21 cellular contexts compared by ENCODE assay signal in the genomic region with DNA sequence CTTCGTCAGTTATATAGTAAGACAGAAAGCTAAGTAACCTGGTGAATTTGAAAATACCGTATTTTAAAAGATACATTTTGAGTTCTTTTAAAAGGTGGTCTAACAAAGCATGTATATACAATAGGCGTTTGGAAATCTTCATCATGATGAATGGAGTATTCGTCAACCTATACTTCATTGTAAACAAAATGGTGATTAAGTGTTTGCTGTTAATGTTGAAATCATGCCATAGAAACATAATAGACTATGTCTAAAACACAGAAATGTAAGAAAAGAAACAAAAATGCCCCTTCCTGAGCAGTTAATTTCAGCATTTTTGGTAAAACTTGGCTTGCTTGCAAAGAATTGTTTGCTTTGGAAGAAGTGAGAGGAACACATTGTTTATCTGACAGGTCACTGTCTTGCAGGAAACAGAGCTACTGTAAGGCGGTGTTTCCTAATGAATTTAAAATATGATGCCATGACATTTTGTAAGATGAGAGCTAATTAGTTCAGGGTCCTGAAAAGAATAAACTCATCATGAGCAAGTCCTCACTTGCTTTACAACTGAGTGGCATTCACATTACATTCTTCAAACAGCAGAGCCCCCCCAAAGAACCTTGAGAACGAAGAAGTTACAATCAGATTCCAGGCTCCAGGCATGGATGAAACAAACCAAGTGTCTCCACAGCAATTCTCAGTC.
DNase-seq lines count a peak whose midpoint lies in the region; TF ChIP-seq lines count a peak whose summit lies in the region.
"Had no signal": no experiment of that assay in that cellular context is flagged by ENCODE, and none has a peak within 500 bp of the region (broad histone marks: within the 10 kb centered on the region; RNA-seq: fewer than 3 reads in every experiment).

No MANE protein-coding gene starts in this region.

- no peak overlapping the region for H3K14ac ChIP-seq in mesenchymal stem cell (ENCODE audit: low read length in 2 of 2)

- TF ChIP-seq CTCF in C4-2B (conservative IDR thresholded peaks at IDR 0.05), result no peak
- TF ChIP-seq CTCF in HL-60 (IDR thresholded peaks at IDR 0.05; ENCODE audit: insufficient read depth, low read length), result no peak
- TF ChIP-seq CTCF in PC-9 (conservative IDR thresholded peaks at IDR 0.05), result no peak
- TF ChIP-seq CTCF in chondrocyte (IDR thresholded peaks at IDR 0.05), result no peak

- H3K36me3 ChIP-seq in SK-N-MC (ENCODE audit: insufficient read depth, low read length), result no peaks in the 10 kb centered on the region
- H3K36me3 ChIP-seq in mesenchymal stem cell (ENCODE audit: control insufficient read depth in 1 of 2, insufficient read depth in 2 of 2, low read depth in 1 of 2, low read length in 2 of 2), result no peaks in the 10 kb centered on the region
- no peaks in the 10 kb centered on the region for H3K36me3 ChIP-seq in PC-9 (ENCODE audit: low read depth)
- H3K36me3 ChIP-seq: adrenal gland, gastrocnemius medialis, neural progenitor cell, spleen, upper lobe of left lung had no signal

- H3K79me2 ChIP-seq in PC-9 (ENCODE audit: low read depth), result no peaks in the 10 kb centered on the region

- H4K20me1 ChIP-seq in PC-9 (ENCODE audit: insufficient read depth), result no peaks in the 10 kb centered on the region

- H2BK12ac ChIP-seq in mesenchymal stem cell (ENCODE audit: low read length in 2 of 2), result no peak overlapping the region

- no peak overlapping the region for H3K23ac ChIP-seq in mesenchymal stem cell (ENCODE audit: low read length in 2 of 2)

- H3K4me3 Mint-ChIP-seq in chondrocyte (ENCODE audit: unreplicated experiment), result no peak overlapping the region
- H3K4me3 Mint-ChIP-seq: activated B cell treated with CpG ODN at 0.5 μM for 24 hours; neural progenitor cell; T-helper 2 cell treated with Interferon-gamma antibody and Interleukin-4, amounts not matched to agents 5 μg/mL and 100 μg/mL, for 36 hours had no signal

- no peak overlapping the region for H4K91ac ChIP-seq in mesenchymal stem cell (ENCODE audit: low read length)

- H2AK5ac ChIP-seq in mesenchymal stem cell (ENCODE audit: low read length, severe bottlenecking), result no peak overlapping the region

- H3K36me3 Mint-ChIP-seq in chondrocyte (ENCODE audit: low read depth), result no peaks in the 10 kb centered on the region
- H3K36me3 Mint-ChIP-seq: neural progenitor cell had no signal

- H3K4me2 ChIP-seq in mesenchymal stem cell (ENCODE audit: low read length, poor library complexity, severe bottlenecking) (no peak overlapping the region), PC-9 (no peak overlapping the region)
- H3K4me2 ChIP-seq: neural progenitor cell had no signal

- H3K4me3 ChIP-seq in HL-60 (replicated peaks; ENCODE audit: insufficient read depth, low read length) (no peak overlapping the region), SK-N-MC (peak overlapping the region; percentile 30), mesenchymal stem cell (ENCODE audit: insufficient read depth in 1 of 2, low read depth in 1 of 2, low read length in 2 of 2) (no peak overlapping the region), PC-9 (no peak overlapping the region)
- H3K4me3 ChIP-seq: adrenal gland, gastrocnemius medialis, mucosa of descending colon, neural progenitor cell, spleen, upper lobe of left lung had no signal

- no peaks in the 10 kb centered on the region for H3K9me2 ChIP-seq in PC-9 (ENCODE audit: insufficient read depth)

- peak overlapping the region; percentile 2 for H3K9ac ChIP-seq in SK-N-MC (ENCODE audit: insufficient read length)
- H3K9ac ChIP-seq in mesenchymal stem cell (ENCODE audit: low read length), result no peak overlapping the region
- H3K9ac ChIP-seq: neural progenitor cell had no signal

- H2BK120ac ChIP-seq in mesenchymal stem cell (ENCODE audit: low read depth, low read length), result no peak overlapping the region

- H2AFZ ChIP-seq in mesenchymal stem cell (ENCODE audit: low read depth, low read length), result no peak overlapping the region
- no peak overlapping the region for H2AFZ ChIP-seq in PC-9
- H2AFZ ChIP-seq: neural progenitor cell had no signal

- H4K8ac ChIP-seq in mesenchymal stem cell (ENCODE audit: low read length), result no peak overlapping the region

- no peak overlapping the region for H3K4ac ChIP-seq in mesenchymal stem cell (ENCODE audit: low read depth in 1 of 2, low read length in 2 of 2)

- H3K9me3 Mint-ChIP-seq in chondrocyte (ENCODE audit: low read depth), result no peaks in the 10 kb centered on the region
- H3K9me3 Mint-ChIP-seq: activated B cell treated with CpG ODN at 0.5 μM for 24 hours; T-helper 2 cell treated with Interferon-gamma antibody and Interleukin-4, amounts not matched to agents 5 μg/mL and 100 μg/mL, for 36 hours had no signal

- CTCF ChIA-PET in PC-9 (lab: Charles Lee), result no interaction called here

- no peaks in the 10 kb centered on the region for H3K79me1 ChIP-seq in mesenchymal stem cell (replicated peaks; ENCODE audit: low read length, poor library complexity, severe bottlenecking)

- POLR2A ChIA-PET in PC-9 (lab: Charles Lee; ENCODE audit: unreplicated experiment), result no interaction called here

- no peak overlapping the region for H3K27ac Mint-ChIP-seq in chondrocyte (ENCODE audit: unreplicated experiment)
- H3K27ac Mint-ChIP-seq: activated B cell treated with CpG ODN at 0.5 μM for 24 hours; neural progenitor cell; T-helper 2 cell treated with Interferon-gamma antibody and Interleukin-4, amounts not matched to agents 5 μg/mL and 100 μg/mL, for 36 hours had no signal

- no peak overlapping the region for H2BK5ac ChIP-seq in mesenchymal stem cell (ENCODE audit: low read depth, low read length, poor library complexity, severe bottlenecking)

- H3K27ac ChIP-seq in C4-2B, result peak overlapping the region; percentile 33
- H3K27ac ChIP-seq in HL-60 (replicated peaks), result peak overlapping the region; percentile 66
- peak overlapping the region; percentile 68 for H3K27ac ChIP-seq in SK-N-MC
- H3K27ac ChIP-seq in mesenchymal stem cell (ENCODE audit: low read length, poor library complexity, severe bottlenecking), result no peak overlapping the region
- no peak overlapping the region for H3K27ac ChIP-seq in PC-9
- H3K27ac ChIP-seq: adrenal gland, neural progenitor cell, upper lobe of left lung had no signal

- DNase-seq in HL-60 (ENCODE audit: low read depth in 1 of 2, low spot score in 1 of 2) (no peak), SK-N-MC (ENCODE audit: low read depth, low spot score) (no peak), mesenchymal stem cell (peak; percentile 37), PC-9 (no peak), chondrocyte (ENCODE audit: low spot score) (no peak), NCI-H526 treated with DMSO at 0.1 percent for 48 hours (lab: John Stamatoyannopoulos, UW) (no peak), iPS-NIHi7 (ENCODE audit: extremely low spot score) (no peak)
- DNase-seq: activated B cell treated with CpG ODN at 0.5 μM for 24 hours; activated CD4-positive, alpha-beta T cell treated with anti-CD3 and anti-CD28 coated beads, Interleukin-2, amount 50 U/mL, for 48 hours; activated gamma-delta T cell; activated T-cell treated with anti-CD3 and anti-CD28 coated beads for 4 hours; adrenal gland; COR-L47; gastrocnemius medialis; mucosa of descending colon; NCI-H748 treated with DMSO at 0.1 percent for 48 hours; spleen had no signal

- H3K18ac ChIP-seq in mesenchymal stem cell (ENCODE audit: low read depth in 1 of 2, low read length in 2 of 2), result no peak overlapping the region

- peaks cover 5% of the 10 kb centered on the region for H3K4me1 Mint-ChIP-seq in chondrocyte (ENCODE audit: low read depth)
- H3K4me1 Mint-ChIP-seq: neural progenitor cell had no signal

- no peak overlapping the region for H2BK15ac ChIP-seq in mesenchymal stem cell (ENCODE audit: low read depth, poor library complexity, severe bottlenecking)

- no peaks in the 10 kb centered on the region for H3K27me3 ChIP-seq in HL-60 (ENCODE audit: insufficient read depth, poor library complexity, severe bottlenecking)
- no peaks in the 10 kb centered on the region for H3K27me3 ChIP-seq in mesenchymal stem cell (ENCODE audit: control insufficient read depth in 1 of 2, insufficient read depth in 1 of 2, low read length in 2 of 2)
- H3K27me3 ChIP-seq in PC-9 (ENCODE audit: insufficient read depth, low read depth), result no peaks in the 10 kb centered on the region
- H3K27me3 ChIP-seq: adrenal gland, gastrocnemius medialis, neural progenitor cell, spleen, upper lobe of left lung had no signal

- no peaks in the 10 kb centered on the region for H3K9me3 ChIP-seq in SK-N-MC (ENCODE audit: low read depth, low read length)
- no peaks in the 10 kb centered on the region for H3K9me3 ChIP-seq in mesenchymal stem cell (ENCODE audit: control insufficient read depth, low read length)
- no peaks in the 10 kb centered on the region for H3K9me3 ChIP-seq in PC-9 (ENCODE audit: insufficient read depth, low read depth)
- H3K9me3 ChIP-seq: adrenal gland, gastrocnemius medialis, mucosa of descending colon, spleen, upper lobe of left lung had no signal

- H3K4me1 ChIP-seq in mesenchymal stem cell (ENCODE audit: control insufficient read depth, insufficient read depth, low read depth, low read length) (no peaks in the 10 kb centered on the region), PC-9 (replicated peaks; ENCODE audit: insufficient read depth) (0 out of 2 replicates have a peak, but pooled peaks cover 9% of the 10 kb centered on the region)
- H3K4me1 ChIP-seq: neural progenitor cell had no signal

- peaks cover 11% of the 10 kb centered on the region for H3K27me3 Mint-ChIP-seq in chondrocyte (ENCODE audit: low read depth)
- H3K27me3 Mint-ChIP-seq: activated B cell treated with CpG ODN at 0.5 μM for 24 hours had no signal

- H3F3A ChIP-seq in PC-9 (ENCODE audit: insufficient read depth, low read depth), result no peaks in the 10 kb centered on the region

- intact Hi-C loops in PC-9 (cut with micrococcal nuclease; ENCODE audit: unreplicated experiment), result loop anchor here (10.0 kb wide), 1 partner anchor 1867 kb away; no protein-coding TSS in a partner anchor

- no TSS peak for BruUV-seq in PC-9 (replicated peaks; lab: Mats Ljungman, UMichigan)

- WGBS in mesenchymal stem cell, result 71% methylated on average over 6 of the region's 6 CpGs

Comparison
In these comparisons a context has a peak if more than half of its experiments do, and no peak if none do; other contexts are left out.
1. H3K27ac ChIP-seq: peak in C4-2B (single experiment), HL-60 (single experiment) and SK-N-MC (single experiment); none in mesenchymal stem cell (single experiment) and PC-9 (single experiment).